ENCODE assay signal across 1 cellular context in the genomic region with DNA sequence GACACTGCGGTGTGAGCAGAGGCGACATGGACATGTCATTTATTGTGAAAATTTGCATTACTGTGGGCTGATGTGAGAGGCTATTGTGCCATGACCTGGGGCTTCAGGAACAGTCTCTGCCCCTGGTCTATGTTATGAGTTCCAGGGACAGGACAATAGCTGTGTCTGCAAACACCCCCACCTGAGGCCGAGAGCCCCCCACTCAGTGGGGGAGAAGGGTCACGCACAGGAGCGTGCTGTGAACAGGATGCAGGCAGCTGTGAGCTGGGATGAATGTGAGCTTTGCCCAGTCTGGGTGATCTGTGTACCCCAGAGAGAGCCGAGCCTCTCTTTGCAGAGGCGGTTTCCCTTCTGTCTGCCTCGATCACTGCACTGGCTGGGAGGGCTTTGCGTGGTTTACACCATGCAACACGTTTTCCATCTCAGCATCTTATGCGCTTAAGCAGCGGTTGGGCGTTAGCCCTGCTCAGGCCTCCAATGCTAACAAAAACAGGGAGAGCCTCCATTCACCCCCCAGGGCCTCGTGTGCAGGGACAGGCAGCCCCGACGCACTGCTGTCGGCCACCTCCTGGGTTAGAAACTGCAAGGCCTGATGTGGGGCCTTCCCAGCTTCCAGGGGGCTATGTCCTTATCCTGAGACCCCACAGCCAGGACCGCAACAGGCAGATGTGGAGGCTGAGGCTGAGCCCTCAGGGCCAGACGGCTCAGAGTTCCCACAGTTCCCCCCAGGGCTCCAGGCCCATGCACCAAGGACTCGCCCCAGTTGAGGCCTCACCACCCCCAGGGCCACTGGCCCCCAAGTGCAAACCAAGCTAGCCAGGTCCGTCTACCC.
TF ChIP-seq lines count a peak whose summit lies in the region.

No MANE protein-coding gene starts in this region.

TF ChIP-seq in HCT116, 20 proteins besides CTCF, POLR2A, EP300 and RAD21:
- TF ChIP-seq, protein P1, sequence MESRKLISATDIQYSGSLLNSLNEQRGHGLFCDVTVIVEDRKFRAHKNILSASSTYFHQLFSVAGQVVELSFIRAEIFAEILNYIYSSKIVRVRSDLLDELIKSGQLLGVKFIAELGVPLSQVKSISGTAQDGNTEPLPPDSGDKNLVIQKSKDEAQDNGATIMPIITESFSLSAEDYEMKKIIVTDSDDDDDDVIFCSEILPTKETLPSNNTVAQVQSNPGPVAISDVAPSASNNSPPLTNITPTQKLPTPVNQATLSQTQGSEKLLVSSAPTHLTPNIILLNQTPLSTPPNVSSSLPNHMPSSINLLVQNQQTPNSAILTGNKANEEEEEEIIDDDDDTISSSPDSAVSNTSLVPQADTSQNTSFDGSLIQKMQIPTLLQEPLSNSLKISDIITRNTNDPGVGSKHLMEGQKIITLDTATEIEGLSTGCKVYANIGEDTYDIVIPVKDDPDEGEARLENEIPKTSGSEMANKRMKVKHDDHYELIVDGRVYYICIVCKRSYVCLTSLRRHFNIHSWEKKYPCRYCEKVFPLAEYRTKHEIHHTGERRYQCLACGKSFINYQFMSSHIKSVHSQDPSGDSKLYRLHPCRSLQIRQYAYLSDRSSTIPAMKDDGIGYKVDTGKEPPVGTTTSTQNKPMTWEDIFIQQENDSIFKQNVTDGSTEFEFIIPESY (IDR thresholded peaks at IDR 0.05; ENCODE audit: extremely low read depth, insufficient replicate concordance, low read length): no peak
- TF ChIP-seq ZFX (IDR thresholded peaks at IDR 0.05): no peak
- no peak for TF ChIP-seq EZH2phosphoT487 (IDR thresholded peaks at IDR 0.05; ENCODE audit: borderline replicate concordance)
- 0 out of 2 replicates have a peak, but pooled peaks have one; percentile 2 for TF ChIP-seq POLR2AphosphoS5 (IDR thresholded peaks at IDR 0.05; ENCODE audit: low read depth, low read length)
